15 cellular contexts compared by ENCODE assay signal in the genomic region with DNA sequence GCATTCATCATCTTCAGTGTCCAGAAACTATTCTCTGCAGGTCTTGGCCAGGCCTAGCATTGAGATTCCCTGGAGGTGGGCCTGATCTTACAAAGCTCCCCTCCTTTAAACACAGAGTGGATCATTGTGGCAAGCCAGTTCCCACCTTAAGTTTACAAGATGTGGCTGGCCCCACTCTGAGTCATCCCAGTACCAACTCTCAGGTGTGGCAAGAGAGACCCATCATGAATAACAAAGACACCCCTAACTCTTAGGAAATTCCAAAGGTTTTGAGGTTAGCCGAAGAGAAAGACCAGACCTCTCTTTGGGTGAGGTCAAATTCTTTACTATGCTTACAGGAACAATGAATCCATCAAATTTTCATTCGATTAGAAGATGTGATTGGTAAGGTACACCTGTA.
A peak's percentile ranks its signal among the peaks of the same experiment; 100 is the strongest.
DNase-seq lines count a peak whose midpoint lies in the region; ATAC-seq, FAIRE-seq and TF ChIP-seq lines count a peak whose summit lies in the region.
"Had no signal": no experiment of that assay in that cellular context is flagged by ENCODE, and none has a peak within 500 bp of the region (broad histone marks: within the 10 kb centered on the region; RNA-seq: fewer than 3 reads in every experiment).

No MANE protein-coding gene starts in this region.

- H3K27me3 ChIP-seq in H9 (ENCODE audit: insufficient read depth, low read length) (no peaks in the 10 kb centered on the region), foreskin keratinocyte (no peaks in the 10 kb centered on the region), MM.1S (replicated peaks; ENCODE audit: insufficient read depth, low read length) (no peaks in the 10 kb centered on the region)
- H3K27me3 ChIP-seq: BLaER1 treated with 17β-estradiol and CSF1 and Interleukin-3, amounts not matched to agents 10 nM and 100 nM had no signal

- H3K36me3 ChIP-seq in MM.1S (replicated peaks; ENCODE audit: insufficient read depth, low read length) = no peaks in the 10 kb centered on the region
- H3K36me3 ChIP-seq: BLaER1 treated with 17β-estradiol and CSF1 and Interleukin-3, amounts not matched to agents 10 nM and 100 nM had no signal

- no peak overlapping the region for H2BK20ac ChIP-seq in H9 (ENCODE audit: low read depth, low read length, poor library complexity, severe bottlenecking)

- H2BK5ac ChIP-seq in H9 (ENCODE audit: insufficient read length, low read length) = no peak overlapping the region

- no peaks in the 10 kb centered on the region for H3K79me2 ChIP-seq in H9 (ENCODE audit: insufficient read depth, low read length)
- no peaks in the 10 kb centered on the region for H3K79me2 ChIP-seq in MM.1S (ENCODE audit: low read length)

- H4K91ac ChIP-seq in H9 (ENCODE audit: insufficient read length, low read depth, low read length) = no peak overlapping the region

- peaks cover 6 to 7% of the 10 kb centered on the region in 2 experiments for H3K4me1 Mint-ChIP-seq in H9
- H3K4me1 Mint-ChIP-seq: CD4-positive, CD25-positive, alpha-beta regulatory T cell; IgD-negative memory B cell had no signal

- no peak overlapping the region for H2AK5ac ChIP-seq in H9 (ENCODE audit: insufficient read length, low read length)

- H3K4me1 ChIP-seq in H9 (ENCODE audit: insufficient read depth, low read length) = no peaks in the 10 kb centered on the region; the same call in 1 of the 2 replicates
- no peaks in the 10 kb centered on the region for H3K4me1 ChIP-seq in foreskin keratinocyte
- no peaks in the 10 kb centered on the region for H3K4me1 ChIP-seq in MM.1S (ENCODE audit: low read length)
- H3K4me1 ChIP-seq: BLaER1 treated with 17β-estradiol and CSF1 and Interleukin-3, amounts not matched to agents 10 nM and 100 nM had no signal

- no peak overlapping the region for H3K56ac ChIP-seq in H9 (ENCODE audit: insufficient read length, low read depth, low read length)

- no peak overlapping the region for H2BK15ac ChIP-seq in H9 (ENCODE audit: low read depth, low read length)

- TF ChIP-seq CTCF in H9 (conservative IDR thresholded peaks at IDR 0.05) = no peak
- no peak for TF ChIP-seq CTCF in foreskin keratinocyte (conservative IDR thresholded peaks at IDR 0.05)
- no peak for TF ChIP-seq CTCF in MM.1S (IDR thresholded peaks at IDR 0.05; ENCODE audit: low read length)

- no CpG with 5 or more reads among the region's 2 CpGs for WGBS in H9 (ENCODE audit: extremely low coverage, insufficient read length, low lambda C conversion rate)

- H3K4me3 ChIP-seq in MM.1S (ENCODE audit: low read length) = no peak overlapping the region
- H3K4me3 ChIP-seq: BLaER1 treated with 17β-estradiol and CSF1 and Interleukin-3, amounts not matched to agents 10 nM and 100 nM had no signal

- H3K4ac ChIP-seq in H9 (ENCODE audit: low read depth, low read length) = no peak overlapping the region

- ATAC-seq in foreskin keratinocyte = peak; percentile 32

- H3T11ph ChIP-seq in H9 (ENCODE audit: low read length) = no peak overlapping the region

- no peaks in the 10 kb centered on the region for H3K9me3 Mint-ChIP-seq in H9
- H3K9me3 Mint-ChIP-seq: CD4-positive, CD25-positive, alpha-beta regulatory T cell; IgD-negative memory B cell had no signal

- no peak overlapping the region for H3K4me2 ChIP-seq in H9 (ENCODE audit: insufficient read depth, insufficient read length, low read length)
- H3K4me2 ChIP-seq in MM.1S (ENCODE audit: low read depth, low read length) = no peak overlapping the region
- H3K4me2 ChIP-seq: BLaER1 treated with 17β-estradiol and CSF1 and Interleukin-3, amounts not matched to agents 10 nM and 100 nM had no signal

- no peaks in the 10 kb centered on the region for H3K23me2 ChIP-seq in H9 (ENCODE audit: insufficient read length, low read depth, low read length, poor library complexity, severe bottlenecking)

- H2BK12ac ChIP-seq in H9 (ENCODE audit: insufficient read length, low read depth, low read length) = no peak overlapping the region

- no peaks in the 10 kb centered on the region; the same call in 1 of the 2 replicates for H3K27me3 Mint-ChIP-seq in H9 (ENCODE audit: low read depth)
- H3K27me3 Mint-ChIP-seq: CD4-positive, CD25-positive, alpha-beta regulatory T cell had no signal

- H3K18ac ChIP-seq in H9 (ENCODE audit: insufficient read length, low read depth, low read length) = no peak overlapping the region

- H3K27ac ChIP-seq in H9 (ENCODE audit: insufficient read length, low read depth, low read length) = no peak overlapping the region
- no peak overlapping the region for H3K27ac ChIP-seq in foreskin keratinocyte
- no peak overlapping the region for H3K27ac ChIP-seq in MM.1S (ENCODE audit: low read length)
- H3K27ac ChIP-seq: BLaER1 treated with 17β-estradiol and CSF1 and Interleukin-3, amounts not matched to agents 10 nM and 100 nM had no signal

- no peak overlapping the region for H4K5ac ChIP-seq in H9 (ENCODE audit: insufficient read length, low read depth, low read length)

- no peak for FAIRE-seq in urothelium cell line (lab: Jason Lieb, UNC)
- FAIRE-seq: GM19239 had no signal

- H2AFZ ChIP-seq in H9 (ENCODE audit: low read length) (no peak overlapping the region), MM.1S (ENCODE audit: low read length) (no peak overlapping the region)

- H3K9me2 ChIP-seq in MM.1S (replicated peaks; ENCODE audit: insufficient read depth, low read length) = no peaks in the 10 kb centered on the region

- H3K9ac ChIP-seq in H9 (ENCODE audit: extremely low read depth, insufficient read length, low read length) = no peak overlapping the region
- no peak overlapping the region for H3K9ac ChIP-seq in MM.1S (ENCODE audit: low read length)
- H3K9ac ChIP-seq: BLaER1 treated with 17β-estradiol and CSF1 and Interleukin-3, amounts not matched to agents 10 nM and 100 nM had no signal

- no peak overlapping the region for H3K4me3 Mint-ChIP-seq in H9
- H3K4me3 Mint-ChIP-seq: CD4-positive, CD25-positive, alpha-beta regulatory T cell; IgD-negative memory B cell had no signal

- H3K36me3 Mint-ChIP-seq in H9 (ENCODE audit: insufficient read depth in 1 of 3, low read depth in 3 of 3) = no peaks in the 10 kb centered on the region
- H3K36me3 Mint-ChIP-seq: CD4-positive, CD25-positive, alpha-beta regulatory T cell; IgD-negative memory B cell had no signal

- H4K8ac ChIP-seq in H9 (replicated peaks; ENCODE audit: insufficient read length, low read depth, low read length) = no peak overlapping the region

- H3K23ac ChIP-seq in H9 (ENCODE audit: insufficient read length, low read depth, low read length) = no peak overlapping the region

- no peaks in the 10 kb centered on the region for H3F3A ChIP-seq in MM.1S (ENCODE audit: insufficient read depth, low read length)

- H3K9me3 ChIP-seq in H9 (ENCODE audit: control insufficient read depth, low read depth, low read length) (no peaks in the 10 kb centered on the region), MM.1S (replicated peaks; ENCODE audit: insufficient read depth, low read length) (no peaks in the 10 kb centered on the region)
- H3K9me3 ChIP-seq: BLaER1 treated with 17β-estradiol and CSF1 and Interleukin-3, amounts not matched to agents 10 nM and 100 nM had no signal

- no peak overlapping the region for H2BK120ac ChIP-seq in H9 (ENCODE audit: low read depth, low read length, poor library complexity, severe bottlenecking)

- H3K27ac Mint-ChIP-seq in H9 = 0 out of 7 replicates have a peak overlapping the region, but pooled peaks of 2 of the 3 experiments have one; percentile 33 to 44
- H3K27ac Mint-ChIP-seq: IgD-negative memory B cell had no signal

- no peaks in the 10 kb centered on the region for H3K79me1 ChIP-seq in H9 (ENCODE audit: insufficient read depth, low read depth, low read length, poor library complexity, severe bottlenecking)

- no peak overlapping the region for H3K14ac ChIP-seq in H9 (ENCODE audit: insufficient read depth, low read length)

- DNase-seq in H9 (no peak), amniotic epithelial cell (ENCODE audit: low read depth) (peak; percentile 37), foreskin keratinocyte (no peak), urothelium cell line (ENCODE audit: low spot score) (peak; percentile 40), ecto neural progenitor cell (ENCODE audit: low spot score) (no peak), foreskin melanocyte (no peak), MM.1S (no peak)
- DNase-seq: ACHN; CD4-positive, CD25-positive, alpha-beta regulatory T cell; DMS53; GF-D8; H7 had no signal

- H4K20me1 ChIP-seq in H9 (ENCODE audit: control insufficient read depth, insufficient read depth, insufficient read length) = no peaks in the 10 kb centered on the region
- no peaks in the 10 kb centered on the region for H4K20me1 ChIP-seq in MM.1S (ENCODE audit: insufficient read depth, low read length)
- H4K20me1 ChIP-seq: BLaER1 treated with 17β-estradiol and CSF1 and Interleukin-3, amounts not matched to agents 10 nM and 100 nM had no signal

Comparison
In these comparisons a context has a peak if more than half of its experiments do, and no peak if none do; other contexts are left out.
1. DNase-seq: peak in amniotic epithelial cell (single experiment) and urothelium cell line (single experiment); none in H9 (single experiment), foreskin keratinocyte (0 of 2), ecto neural progenitor cell (single experiment), foreskin melanocyte (single experiment) and MM.1S (single experiment).